In genomic region chr21:19224090-19224489, GRCh38 we compare ENCODE assay signal across 32 cellular contexts.
"Had no signal": no experiment of that assay in that cellular context is flagged by ENCODE, and none has a peak within 500 bp of the region (broad histone marks: within the 10 kb centered on the region; RNA-seq: fewer than 3 reads in every experiment).

No MANE protein-coding gene starts in this region.

- DNase-seq: activated effector memory CD4-positive, alpha-beta T cell treated with anti-CD3 and anti-CD28 coated beads, Interleukin-2, amount 50 U/mL, for 16 hours; activated effector memory CD4-positive, alpha-beta T cell treated with Interleukin-2 at 50 U/mL for 16 hours; activated gamma-delta T cell; activated gamma-delta T cell treated with Interleukin-2 at 50 U/mL for 16 hours; activated naive CD4-positive, alpha-beta T cell; activated naive CD4-positive, alpha-beta T cell treated with anti-CD3 and anti-CD28 coated beads for 36 hours; activated naive CD4-positive, alpha-beta T cell treated with anti-CD3 and anti-CD28 coated beads, Interleukin-2, amount 10 ng/mL, durations not matched to agents 7 days and 5 days; activated naive CD4-positive, alpha-beta T cell treated with anti-CD3 and anti-CD28 coated beads, Interleukin-2, amount 50 U/mL, for 16 hours; activated naive CD4-positive, alpha-beta T cell treated with Interleukin-2 at 50 U/mL for 16 hours; activated naive CD8-positive, alpha-beta T cell treated with anti-CD3 and anti-CD28 coated beads for 36 hours; activated naive CD8-positive, alpha-beta T cell treated with anti-CD3 and anti-CD28 coated beads, Interleukin-2, amount 10 ng/mL, durations not matched to agents 7 days and 5 days; activated naive CD8-positive, alpha-beta T cell treated with anti-CD3 and anti-CD28 coated beads, Interleukin-2, amount 50 U/mL, for 24 hours; activated T-cell treated with anti-CD3 and anti-CD28 coated beads, Interleukin-2, amount 50 U/mL, for 1 hour; activated T-cell treated with anti-CD3 and anti-CD28 coated beads, Interleukin-2, amount 50 U/mL, for 24 hours; activated T-cell treated with anti-CD3 and anti-CD28 coated beads, Interleukin-2, amount 50 U/mL, for 4 hours; activated T-cell treated with anti-CD3 and anti-CD28 coated beads, Interleukin-2, amount 50 U/mL, for 48 hours; activated T-cell treated with anti-CD3 and anti-CD28 coated beads, Interleukin-2, amount 50 U/mL, for 72 hours; adrenal gland; amniotic stem cell; amygdala; anterior cingulate cortex; aorta; body of pancreas; brain microvascular endothelial cell; caudate nucleus; central memory CD4-positive, alpha-beta T cell; cerebellar nuclear complex had no signal

- H3K27ac ChIP-seq: adrenal gland, ascending aorta, body of pancreas, brain microvascular endothelial cell, breast epithelium, cardiac muscle cell had no signal

- H3K4me3 ChIP-seq: adrenal gland, ascending aorta, body of pancreas, breast epithelium, cardiac muscle cell had no signal

- H3K27me3 ChIP-seq: adrenal gland, ascending aorta, body of pancreas, brain microvascular endothelial cell, breast epithelium, cardiac muscle cell had no signal

- FAIRE-seq: astrocyte, bronchial epithelial cell had no signal

- H3K36me3 ChIP-seq: adrenal gland, ascending aorta, brain microvascular endothelial cell, breast epithelium, cardiac muscle cell had no signal

- H3K4me1 ChIP-seq: adrenal gland, ascending aorta, body of pancreas, breast epithelium had no signal

- H3K9me3 ChIP-seq: adrenal gland, ascending aorta, body of pancreas, breast epithelium had no signal
